ENCODE assay signal across 17 cellular contexts in the genomic region with DNA sequence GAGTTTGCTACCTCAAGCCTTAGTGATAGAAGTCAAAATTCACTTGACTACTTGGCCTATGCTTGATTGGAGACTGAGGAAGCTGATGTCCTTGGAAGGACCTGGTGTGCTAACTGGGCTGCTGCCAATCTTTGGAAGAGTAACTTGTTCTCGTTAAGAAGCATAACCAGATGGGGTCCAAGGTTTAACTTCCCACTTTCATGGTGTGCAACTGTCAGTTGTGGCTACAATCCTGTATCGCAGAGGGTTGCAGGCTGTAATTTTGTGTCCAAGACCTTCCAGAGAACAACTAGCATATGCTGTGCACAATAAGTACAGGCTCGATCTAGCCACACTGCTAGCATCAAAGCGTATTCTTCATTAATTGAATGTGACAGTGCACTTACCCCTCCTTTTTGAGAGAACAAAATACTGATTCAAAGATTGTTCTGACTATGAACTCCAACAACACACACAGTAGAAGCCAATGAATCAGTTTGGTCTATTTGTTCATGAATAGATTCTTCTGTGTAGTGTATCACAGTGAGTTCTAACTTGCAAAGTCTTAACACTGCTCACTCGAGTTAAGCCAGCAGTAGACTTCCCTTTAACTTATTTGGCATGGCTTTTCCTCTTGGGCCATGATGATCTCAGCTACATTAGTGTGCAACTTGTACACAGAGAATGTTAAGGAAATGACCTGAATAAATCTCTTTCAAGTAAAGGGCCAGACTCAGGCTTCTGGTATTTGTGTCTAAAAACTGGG. TPM values are rescaled to one million over a fixed set of nuclear protein-coding genes. Genes with fewer than 3 reads are reported as not detected.
DNase-seq lines count a peak whose midpoint lies in the region; ATAC-seq, FAIRE-seq and TF ChIP-seq lines count a peak whose summit lies in the region.
"Had no signal": no experiment of that assay in that cellular context is flagged by ENCODE, and none has a peak within 500 bp of the region (broad histone marks: within the 10 kb centered on the region; RNA-seq: fewer than 3 reads in every experiment).

No MANE protein-coding gene starts in this region.

- TF ChIP-seq CTCF in HepG2 (CRISPR knock-in tag; IDR thresholded peaks at IDR 0.05), result no peak
- no peak for TF ChIP-seq CTCF in right lobe of liver (IDR thresholded peaks at IDR 0.05)

- no peaks in the 10 kb centered on the region for H4K20me1 ChIP-seq in HepG2 (ENCODE audit: insufficient read depth, low read length)

- ATAC-seq in HepG2 (no peak), right lobe of liver (no peak), GM21423 (IDR thresholded peaks at IDR 0.05; ENCODE audit: unreplicated experiment) (no peak), esophagus mucosa (no peak)
- ATAC-seq: naive thymus-derived CD4-positive, alpha-beta T cell; stimulated activated naive CD8-positive, alpha-beta T cell treated with anti-CD3 and anti-CD28 coated beads, Interleukin-15, amount 100 ng/mL, for 72 hours had no signal

- no peak overlapping the region; a peak in 1 of 6 replicates for H3K4me3 ChIP-seq in HepG2 (replicated peaks in 1 of 3; ENCODE audit: insufficient read depth in 1 of 3, low read depth in 2 of 3, low read length in 3 of 3)
- H3K4me3 ChIP-seq in right lobe of liver, result no peak overlapping the region

- no peak for FAIRE-seq in HepG2 (lab: Jason Lieb, UNC)
- FAIRE-seq: A204.1, H54 had no signal

- H3K4me2 ChIP-seq in HepG2 (ENCODE audit: low read depth, low read length), result peak overlapping the region; percentile 80; the same call in 1 of the 2 replicates

- H3K4me1 ChIP-seq in HepG2 (ENCODE audit: insufficient read depth, low read length) (peaks cover 37% of the 10 kb centered on the region), right lobe of liver (no peaks in the 10 kb centered on the region)

- POLR2A ChIA-PET in HepG2 (lab: Yijun Ruan, JAX), result interaction anchor here (1.4 to 2.5 kb wide), 3 partner anchors 9 to 40 kb away, joined by 3 to 24 read pairs (median 23); no protein-coding TSS in a partner anchor

- TF ChIP-seq POLR2A in HepG2 (IDR thresholded peaks at IDR 0.05; ENCODE audit: insufficient read depth in 1 of 2, low read depth in 2 of 2, low read length in 2 of 2) (no peak), right lobe of liver (IDR thresholded peaks at IDR 0.05) (no peak)

- 90% methylated on average over 5 of the region's 5 CpGs for WGBS in HepG2 (ENCODE audit: low lambda C conversion rate)
- WGBS in right lobe of liver (ENCODE audit: insufficient coverage, low coverage, low lambda C conversion rate, missing lambda C conversion rate), result 29% methylated on average over 3 of the region's 5 CpGs

- H3K27ac ChIP-seq in HepG2 (ENCODE audit: extremely low read length, insufficient read depth, low read length) (no peak overlapping the region), right lobe of liver (no peak overlapping the region)

- no peaks in the 10 kb centered on the region for H3K27me3 ChIP-seq in HepG2 (ENCODE audit: control insufficient read depth in 1 of 2, insufficient read depth in 2 of 2, low read length in 2 of 2)
- H3K27me3 ChIP-seq in right lobe of liver, result no peaks in the 10 kb centered on the region

- intact Hi-C loops in HepG2 (cut with micrococcal nuclease; ENCODE audit: unreplicated experiment) (no loop called here), right lobe of liver (cut with DNase I) (no loop called here)

- H3K9me3 ChIP-seq in HepG2 (ENCODE audit: low read length), result no peaks in the 10 kb centered on the region
- no peaks in the 10 kb centered on the region for H3K9me3 ChIP-seq in right lobe of liver
- H3K9me3 ChIP-seq: Caco-2 had no signal

- H3K9ac ChIP-seq in HepG2 (ENCODE audit: insufficient read depth, low read depth, low read length), result no peak overlapping the region

- H2AFZ ChIP-seq in HepG2 (ENCODE audit: low read length), result no peak overlapping the region

- peaks cover 24% of the 10 kb centered on the region for H3K79me2 ChIP-seq in HepG2 (ENCODE audit: insufficient read depth, low read length)

- TF ChIP-seq EP300 in HepG2 (IDR thresholded peaks at IDR 0.05; ENCODE audit: low read depth in 2 of 2, low read length in 2 of 2) (no peak), HepG2 (CRISPR knock-in tag; IDR thresholded peaks at IDR 0.05; ENCODE audit: borderline replicate concordance) (no peak)

- no peak for TF ChIP-seq RAD21 in HepG2 (CRISPR knock-in tag; IDR thresholded peaks at IDR 0.05)

- CTCF ChIA-PET in HepG2 (lab: Yijun Ruan, JAX; ENCODE audit: low intra/inter-chr PET ratio, low total read pairs), result no interaction called here

- BruUV-seq in HepG2 (replicated peaks; lab: Mats Ljungman, UMichigan), result no TSS peak

- peak; percentile 30 for DNase-seq in HepG2 (ENCODE audit: low spot score)
- no peak for DNase-seq in right lobe of liver
- DNase-seq in dermis blood vessel endothelial cell, result peak; percentile 66
- DNase-seq in kidney tubule cell (ENCODE audit: low spot score), result peak; percentile 75
- DNase-seq in stimulated activated CD4-positive, alpha-beta T cell treated with anti-CD3 and anti-CD28 coated beads, Interleukin-12 subunit alpha, Interleukin-12 subunit beta, amount 100 ng/mL, for 4 hours, result no peak
- no peak for DNase-seq in activated CD8-positive, alpha-beta memory T cell treated with anti-CD3 and anti-CD28 coated beads, Interleukin-2, amount 50 U/mL, for 4 hours
- DNase-seq: activated CD4-positive, alpha-beta T cell treated with anti-CD3 and anti-CD28 coated beads, Interleukin-2, amount 50 U/mL, for 1 hour; Caco-2; effector CD8-positive, alpha-beta T cell; naive thymus-derived CD4-positive, alpha-beta T cell; NCI-H2029 treated with DMSO at 0.1 percent for 48 hours; NCI-H748 treated with DMSO at 0.1 percent for 48 hours; stimulated activated naive CD8-positive, alpha-beta T cell treated with anti-CD3 and anti-CD28 coated beads, Interleukin-15, amount 100 ng/mL, for 72 hours had no signal

- H3K36me3 ChIP-seq in HepG2 (replicated peaks in 1 of 2; ENCODE audit: control insufficient read depth in 1 of 2, insufficient read depth in 2 of 2, low read length in 2 of 2), result peaks cover 0 to 12% of the 10 kb centered on the region in 2 experiments; a peak in 4 of 5 replicates
- no peaks in the 10 kb centered on the region for H3K36me3 ChIP-seq in right lobe of liver

- in situ Hi-C loops in HepG2 (cut with HindIII; ENCODE audit: extremely low pct_ligation_motif_present, low pct_unique_long_range_greater_than_20kb), result no loop called here

TF ChIP-seq in HepG2, 621 proteins besides CTCF, POLR2A, EP300 and RAD21:
- TF ChIP-seq ARHGAP35 (CRISPR knock-in tag; IDR thresholded peaks at IDR 0.05; ENCODE audit: borderline replicate concordance), result 0 out of 2 replicates have a peak, but pooled peaks have one; percentile 44
- 0 out of 2 replicates have a peak, but pooled peaks have one; percentile 13 for TF ChIP-seq SAP130 (CRISPR knock-in tag; IDR thresholded peaks at IDR 0.05; ENCODE audit: low read depth)
- TF ChIP-seq ZNF547 (CRISPR knock-in tag; IDR thresholded peaks at IDR 0.05), result 0 out of 2 replicates have a peak, but pooled peaks have one; percentile 51
- TF ChIP-seq ZNF790 (CRISPR knock-in tag; IDR thresholded peaks at IDR 0.05; ENCODE audit: borderline replicate concordance), result no peak
- TF ChIP-seq ZNF546 (CRISPR knock-in tag; conservative IDR thresholded peaks at IDR 0.05), result no peak
- TF ChIP-seq MYNN (CRISPR knock-in tag; IDR thresholded peaks at IDR 0.05; ENCODE audit: low read depth), result no peak
- peak; percentile 27; the same call in 1 of the 2 replicates for TF ChIP-seq KMT2A (CRISPR knock-in tag; IDR thresholded peaks at IDR 0.05)
- TF ChIP-seq KAT7 (CRISPR knock-in tag; IDR thresholded peaks at IDR 0.05; ENCODE audit: borderline replicate concordance), result 0 out of 2 replicates have a peak, but pooled peaks have one; percentile 41

RNA-seq across cellular contexts. Expression of a gene that starts 15.8 kb away (rescaled TPM):
- 42.4 and 68.9 TPM in 2 replicates for total RNA-seq in HepG2 (2016; rRNA removed; fragmentation: Illumina TruSeq; extraction: Trizol)
- total RNA-seq in HepG2 (2016; cell fraction: cytosol; rRNA removed; fragmentation: Illumina TruSeq; extraction: Trizol; ENCODE audit: low read depth), result 7.3 TPM in 2 replicates
- total RNA-seq in HepG2 (2016; cell fraction: insoluble cytoplasmic fraction; rRNA removed; fragmentation: Illumina TruSeq; extraction: Trizol), result 36.6 and 64.1 TPM in 2 replicates
- total RNA-seq in HepG2 (2016; cell fraction: membrane; rRNA removed; fragmentation: Illumina TruSeq; extraction: Trizol), result 13.6 and 62.2 TPM in 2 replicates
- total RNA-seq in HepG2 (2016; cell fraction: nucleus; rRNA removed; fragmentation: Illumina TruSeq; extraction: Trizol), result 117 and 122 TPM in 2 replicates
- polyA plus RNA-seq in HepG2 (2011; rRNA removed), result 55.9 and 56.7 TPM in 2 replicates
- 28.0 and 47.5 TPM in 2 replicates for polyA plus RNA-seq in HepG2 (2011; cell fraction: cytosol; rRNA removed)
- 39.0 and 50.9 TPM in 2 replicates for polyA plus RNA-seq in HepG2 (2011; cell fraction: nucleus; rRNA removed)
- 55.3 and 86.1 TPM in 2 replicates for polyA plus RNA-seq in HepG2 (2012)
- 2.6 and 3.2 TPM in 2 replicates for polyA plus RNA-seq in HepG2 (2016; cell fraction: cytosol; fragmentation: Illumina TruSeq; extraction: Trizol; ENCODE audit: low read depth)
- polyA plus RNA-seq in HepG2 (2016; cell fraction: insoluble cytoplasmic fraction; fragmentation: Illumina TruSeq; extraction: Trizol; ENCODE audit: low read depth), result 36.0 and 37.9 TPM in 2 replicates
- polyA plus RNA-seq in HepG2 (2016; cell fraction: membrane; fragmentation: Illumina TruSeq; extraction: Trizol; ENCODE audit: low read depth), result 7.2 and 7.6 TPM in 2 replicates
- polyA plus RNA-seq in HepG2 (2016; cell fraction: nucleus; fragmentation: Illumina TruSeq; extraction: Trizol; ENCODE audit: insufficient read depth, low read depth), result 24.9 and 26.8 TPM in 2 replicates
- polyA minus RNA-seq in HepG2 (2011; rRNA and poly(A)+ RNA removed; ENCODE audit: low replicate concordance), result 1.6 and 88.7 TPM in 2 replicates
- 58.0 and 80.2 TPM in 2 replicates for polyA minus RNA-seq in HepG2 (2011; cell fraction: cytosol; rRNA and poly(A)+ RNA removed)
- 775 and 905 TPM in 2 replicates for polyA minus RNA-seq in HepG2 (2011; cell fraction: nucleus; rRNA and poly(A)+ RNA removed)
- total RNA-seq in right lobe of liver, result 1 to 10 TPM; 5.0 to 9.9 (median 5.7) TPM
- total RNA-seq in dermis blood vessel endothelial cell, result 18.0 and 19.6 TPM in 2 replicates
- total RNA-seq in esophagus mucosa, result 2.7 TPM

Comparison
In these comparisons a context has a peak if more than half of its experiments do, and no peak if none do; other contexts are left out.
1. DNase-seq: peak in HepG2 (single experiment), dermis blood vessel endothelial cell (single experiment) and kidney tubule cell (single experiment); none in right lobe of liver (0 of 3), stimulated activated CD4-positive, alpha-beta T cell treated with anti-CD3 and anti-CD28 coated beads, Interleukin-12 subunit alpha, Interleukin-12 subunit beta, amount 100 ng/mL, for 4 hours (single experiment) and activated CD8-positive, alpha-beta memory T cell treated with anti-CD3 and anti-CD28 coated beads, Interleukin-2, amount 50 U/mL, for 4 hours (single experiment).